16 cellular contexts compared by ENCODE assay signal in the genomic region with DNA sequence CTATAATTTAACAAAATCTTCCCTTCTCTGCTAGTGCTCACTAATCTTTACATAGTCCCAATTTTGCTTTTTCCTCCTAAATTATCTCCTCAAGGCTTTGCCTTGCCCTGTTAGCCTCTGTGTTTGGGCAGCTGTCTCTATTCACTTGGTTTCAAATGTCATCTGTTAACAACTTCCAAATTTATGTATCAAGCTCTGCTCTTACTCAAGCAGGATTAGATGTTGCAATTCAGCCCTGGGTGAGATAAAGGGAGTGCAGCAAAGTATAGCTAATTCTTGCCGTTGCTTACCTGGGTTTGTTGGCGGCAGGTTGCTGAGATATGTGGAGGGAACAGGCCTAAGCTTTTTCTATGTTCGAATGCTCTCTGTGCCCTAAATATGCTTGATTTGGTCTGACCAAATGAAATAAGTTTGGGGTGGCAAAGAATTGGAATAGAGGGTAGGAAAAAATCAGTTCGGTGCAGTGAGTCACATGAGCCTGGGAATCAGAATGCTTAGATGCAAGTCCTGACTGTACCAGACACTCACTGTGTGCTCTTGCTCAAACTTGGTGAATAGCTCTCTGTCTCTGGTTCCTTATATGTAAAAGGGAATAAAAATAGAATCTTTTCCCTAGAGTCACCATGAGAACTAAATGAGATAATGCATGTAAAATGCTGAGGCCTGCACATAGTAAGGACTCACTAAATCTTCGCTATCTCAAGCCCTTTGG.
DNase-seq lines count a peak whose midpoint lies in the region; ATAC-seq, FAIRE-seq and TF ChIP-seq lines count a peak whose summit lies in the region.
"Had no signal": no experiment of that assay in that cellular context is flagged by ENCODE, and none has a peak within 500 bp of the region (broad histone marks: within the 10 kb centered on the region; RNA-seq: fewer than 3 reads in every experiment).

No MANE protein-coding gene starts in this region.

- no peaks in the 10 kb centered on the region for H3K9me3 ChIP-seq in H1 (ENCODE audit: insufficient read depth in 2 of 2, low read depth in 1 of 2, low read length in 1 of 2)
- peaks cover 0 to 4% (median 4%) of the 10 kb centered on the region in 3 donors for H3K9me3 ChIP-seq in skeletal muscle tissue (ENCODE audit: control insufficient read depth in 3 of 3, low read length in 3 of 3)

- H2BK20ac ChIP-seq in H1 (ENCODE audit: low read length), result no peak overlapping the region

- no peak overlapping the region for H3K56ac ChIP-seq in H1 (replicated peaks; ENCODE audit: insufficient read length, low read depth, low read length)

- no peak overlapping the region for H3K18ac ChIP-seq in H1 (ENCODE audit: extremely low read depth, low read length)

- H3K9ac ChIP-seq in H1 (replicated peaks in 1 of 4; ENCODE audit: extremely low read depth in 1 of 4, low read depth in 3 of 4, low read length in 3 of 4), result no peak overlapping the region
- no peak overlapping the region for H3K9ac ChIP-seq in skeletal muscle tissue (ENCODE audit: low read depth in 1 of 3, low read length in 3 of 3)
- H3K9ac ChIP-seq: KMS-11 had no signal

- TF ChIP-seq EP300 in H1 (IDR thresholded peaks at IDR 0.05; ENCODE audit: borderline replicate concordance in 1 of 2, low read depth in 2 of 2, low read length in 2 of 2), result no peak

- no peak overlapping the region for H4K91ac ChIP-seq in H1 (replicated peaks; ENCODE audit: insufficient read length, low read length)

- H3K23ac ChIP-seq in H1 (ENCODE audit: insufficient read length), result no peak overlapping the region

- FAIRE-seq in H1 (lab: Jason Lieb, UNC), result no peak
- FAIRE-seq: colon, islet of Langerhans had no signal

- no peak overlapping the region for H2AK5ac ChIP-seq in H1 (ENCODE audit: low read depth, low read length)

- WGBS in H1 (ENCODE audit: extremely low coverage in 1 of 2, insufficient coverage in 1 of 2, insufficient read length in 1 of 2, insufficient replicate concordance in 2 of 2, low coverage in 1 of 2, low lambda C conversion rate in 2 of 2, missing lambda C conversion rate in 1 of 2), 2 experiments, result 84% methylated on average over 5 of the region's 5 CpGs; no CpG with 5 or more reads in 1 of the 2 experiments

- no peak overlapping the region for H3K4me3 Mint-ChIP-seq in activated CD8-positive, alpha-beta T cell treated with anti-CD3 and anti-CD28 coated beads for 36 hours
- H3K4me3 Mint-ChIP-seq: activated naive CD8-positive, alpha-beta T cell treated with anti-CD3 and anti-CD28 coated beads for 36 hours; CD4-positive, CD25-positive, alpha-beta regulatory T cell had no signal

- no peaks in the 10 kb centered on the region for H4K20me1 ChIP-seq in H1 (replicated peaks in 1 of 2; ENCODE audit: control insufficient read depth in 1 of 2, insufficient read depth in 2 of 2, low read length in 2 of 2)

- H4K8ac ChIP-seq in H1 (ENCODE audit: extremely low read depth, insufficient read depth, low read length), result no peak overlapping the region

- H3K23me2 ChIP-seq in H1 (ENCODE audit: low read depth, low read length), result no peaks in the 10 kb centered on the region

- H3K4me3 ChIP-seq in H1 (ENCODE audit: extremely low read depth in 1 of 4, insufficient read depth in 2 of 4, low read depth in 3 of 4, low read length in 4 of 4), result no peak overlapping the region
- no peak overlapping the region for H3K4me3 ChIP-seq in skeletal muscle tissue (ENCODE audit: low read length in 3 of 3)
- H3K4me3 ChIP-seq: suprapubic skin had no signal

- no peaks in the 10 kb centered on the region for H3K79me2 ChIP-seq in H1 (ENCODE audit: control insufficient read depth in 1 of 2, insufficient read depth in 2 of 2, low read length in 2 of 2)

- no peak overlapping the region for H2BK5ac ChIP-seq in H1 (ENCODE audit: low read depth, low read length)

- ATAC-seq in activated CD8-positive, alpha-beta T cell treated with anti-CD3 and anti-CD28 coated beads for 36 hours, result no peak
- no peak for ATAC-seq in GM18909 (IDR thresholded peaks at IDR 0.05; ENCODE audit: poor library complexity, unreplicated experiment)

- H2AFZ ChIP-seq in H1 (ENCODE audit: low read length), result peak overlapping the region; percentile 73; the same call in 1 of the 2 replicates

- H3K4me2 ChIP-seq in H1 (ENCODE audit: insufficient read depth in 1 of 2, low read depth in 2 of 2, low read length in 2 of 2), result no peak overlapping the region
- H3K4me2 ChIP-seq: KMS-11 had no signal

- H3K36me3 ChIP-seq in H1 (ENCODE audit: control insufficient read depth in 2 of 4, insufficient read depth in 4 of 4, low read length in 3 of 4), result no peaks in the 10 kb centered on the region
- no peaks in the 10 kb centered on the region for H3K36me3 ChIP-seq in skeletal muscle tissue (ENCODE audit: control insufficient read depth in 3 of 3, insufficient read depth in 3 of 3, low read length in 3 of 3)
- H3K36me3 ChIP-seq: suprapubic skin had no signal

- POLR2A ChIA-PET in H1 (lab: Charles Lee; ENCODE audit: partially characterized antibody), result interaction anchor here (0.9 to 1.2 kb wide), 2 partner anchors 16 to 27 kb away, joined by 3 to 4 read pairs; no protein-coding TSS in a partner anchor
- POLR2A ChIA-PET in activated CD8-positive, alpha-beta T cell treated with anti-CD3 and anti-CD28 coated beads for 36 hours (lab: Charles Lee), result no interaction called here

- no peak overlapping the region for H2BK120ac ChIP-seq in H1 (replicated peaks; ENCODE audit: low read depth, low read length)

- no peak overlapping the region for H2BK12ac ChIP-seq in H1 (ENCODE audit: low read depth, low read length)

- intact Hi-C loops in activated CD8-positive, alpha-beta T cell treated with anti-CD3 and anti-CD28 coated beads for 36 hours (cut with micrococcal nuclease), result no loop called here

- H3K9me3 Mint-ChIP-seq in activated CD8-positive, alpha-beta T cell treated with anti-CD3 and anti-CD28 coated beads for 36 hours, result peaks cover 26% of the 10 kb centered on the region

- CTCF ChIA-PET in H1 (lab: Charles Lee; ENCODE audit: partially characterized antibody), result interaction anchor here (1.1 to 2.8 kb wide), 3 partner anchors 45 to 82 kb away, joined by 3 to 12 read pairs (median 4); no protein-coding TSS in a partner anchor
- CTCF ChIA-PET in activated CD8-positive, alpha-beta T cell treated with anti-CD3 and anti-CD28 coated beads for 36 hours (lab: Charles Lee), result no interaction called here

- H3K27ac Mint-ChIP-seq in activated CD8-positive, alpha-beta T cell treated with anti-CD3 and anti-CD28 coated beads for 36 hours, result no peak overlapping the region
- H3K27ac Mint-ChIP-seq: activated naive CD8-positive, alpha-beta T cell treated with anti-CD3 and anti-CD28 coated beads for 36 hours; CD4-positive, CD25-positive, alpha-beta regulatory T cell had no signal

- no peaks in the 10 kb centered on the region for H3K79me1 ChIP-seq in H1 (ENCODE audit: low read depth, low read length)

- no peak for TF ChIP-seq RAD21 in H1 (IDR thresholded peaks at IDR 0.05 in 1 of 2, conservative IDR thresholded peaks at IDR 0.05 in 1 of 2; ENCODE audit: low read depth in 2 of 2, low read length in 2 of 2)

- no peak overlapping the region for H2BK15ac ChIP-seq in H1 (ENCODE audit: low read length)

- no peak overlapping the region for H4K5ac ChIP-seq in H1 (ENCODE audit: insufficient read length, low read depth, low read length)

- TF ChIP-seq POLR2A in H1 (IDR thresholded peaks at IDR 0.05; ENCODE audit: control extremely low read depth in 1 of 2, low read depth in 2 of 2, low read length in 2 of 2), result no peak

- no peaks in the 10 kb centered on the region for H3K4me1 Mint-ChIP-seq in activated CD8-positive, alpha-beta T cell treated with anti-CD3 and anti-CD28 coated beads for 36 hours (ENCODE audit: low read depth)
- H3K4me1 Mint-ChIP-seq: activated naive CD8-positive, alpha-beta T cell treated with anti-CD3 and anti-CD28 coated beads for 36 hours; CD4-positive, CD25-positive, alpha-beta regulatory T cell had no signal

- peaks cover 20% of the 10 kb centered on the region for H3K27me3 Mint-ChIP-seq in activated CD8-positive, alpha-beta T cell treated with anti-CD3 and anti-CD28 coated beads for 36 hours

- DNase-seq in NCI-H69 (lab: John Stamatoyannopoulos, UW) (peak; percentile 56), H1 (ENCODE audit: low read depth in 1 of 2, low spot score in 2 of 2) (no peak), iris pigment epithelial cell (ENCODE audit: low read depth) (peak; percentile 25), DMS79 treated with DMSO at 0.1 percent for 48 hours (lab: John Stamatoyannopoulos, UW) (no peak), NCI-H2107 treated with DMSO at 0.1 percent for 48 hours (lab: John Stamatoyannopoulos, UW; ENCODE audit: unreplicated experiment) (no peak)
- DNase-seq in activated CD8-positive, alpha-beta T cell treated with anti-CD3 and anti-CD28 coated beads for 36 hours, result no peak
- DNase-seq: activated naive CD8-positive, alpha-beta T cell treated with anti-CD3 and anti-CD28 coated beads for 36 hours; CD4-positive, CD25-positive, alpha-beta regulatory T cell; H7; NCI-H2081 had no signal

- H3K27me3 ChIP-seq in H1 (replicated peaks in 1 of 4; ENCODE audit: control insufficient read depth in 3 of 4, extremely low read depth in 1 of 4, insufficient read depth in 3 of 4, low read length in 3 of 4) (no peaks in the 10 kb centered on the region), skeletal muscle tissue (ENCODE audit: control insufficient read depth in 3 of 3, insufficient read depth in 3 of 3, low read length in 3 of 3) (no peaks in the 10 kb centered on the region)
- H3K27me3 ChIP-seq: suprapubic skin had no signal

- H3K36me3 Mint-ChIP-seq in activated CD8-positive, alpha-beta T cell treated with anti-CD3 and anti-CD28 coated beads for 36 hours (ENCODE audit: low read depth), result peaks cover 4% of the 10 kb centered on the region
- H3K36me3 Mint-ChIP-seq: CD4-positive, CD25-positive, alpha-beta regulatory T cell had no signal

- H3K14ac ChIP-seq in H1 (ENCODE audit: insufficient read length), result no peak overlapping the region

- H3K4ac ChIP-seq in H1 (replicated peaks; ENCODE audit: insufficient read length, low read depth, low read length), result peak overlapping the region; percentile 8

- H3K27ac ChIP-seq in H1 (ENCODE audit: low read depth, low read length), result no peak overlapping the region
- H3K27ac ChIP-seq in skeletal muscle tissue (ENCODE audit: low read depth, low read length), result peak overlapping the region; percentile 66
- H3K27ac ChIP-seq: KMS-11, suprapubic skin had no signal

- TF ChIP-seq CTCF in H1 (IDR thresholded peaks at IDR 0.05; ENCODE audit: control extremely low read depth in 1 of 3, insufficient read depth in 1 of 3, low read depth in 1 of 3, low read length in 3 of 3), result no peak
- TF ChIP-seq CTCF in activated CD8-positive, alpha-beta T cell treated with anti-CD3 and anti-CD28 coated beads for 36 hours (IDR thresholded peaks at IDR 0.05), result no peak

- H3K4me1 ChIP-seq in H1 (replicated peaks in 1 of 4; ENCODE audit: control insufficient read depth in 3 of 4, insufficient read depth in 4 of 4, low read length in 3 of 4) (peaks cover 0 to 5% (median 0%) of the 10 kb centered on the region in 4 experiments; a peak in 3 of 7 replicates), skeletal muscle tissue (ENCODE audit: control insufficient read depth in 3 of 3, insufficient read depth in 3 of 3, low read length in 3 of 3) (peaks cover 12 to 18% (median 16%) of the 10 kb centered on the region in 3 donors)
- H3K4me1 ChIP-seq: suprapubic skin had no signal

TF ChIP-seq in H1, 55 proteins besides CTCF, POLR2A, EP300 and RAD21 (continues in another document):
- TF ChIP-seq CBX5 (IDR thresholded peaks at IDR 0.05; ENCODE audit: low read depth, low read length) (no peak), MAFK (IDR thresholded peaks at IDR 0.05; ENCODE audit: low read depth, low read length) (no peak)

Comparison
In these comparisons a context has a peak if more than half of its experiments do, and no peak if none do; other contexts are left out.
1. DNase-seq: peak in NCI-H69 (single experiment) and iris pigment epithelial cell (single experiment); none in H1 (0 of 2), activated CD8-positive, alpha-beta T cell treated with anti-CD3 and anti-CD28 coated beads for 36 hours (single experiment), DMS79 treated with DMSO at 0.1 percent for 48 hours (single experiment) and NCI-H2107 treated with DMSO at 0.1 percent for 48 hours (single experiment).